In the genomic region with DNA sequence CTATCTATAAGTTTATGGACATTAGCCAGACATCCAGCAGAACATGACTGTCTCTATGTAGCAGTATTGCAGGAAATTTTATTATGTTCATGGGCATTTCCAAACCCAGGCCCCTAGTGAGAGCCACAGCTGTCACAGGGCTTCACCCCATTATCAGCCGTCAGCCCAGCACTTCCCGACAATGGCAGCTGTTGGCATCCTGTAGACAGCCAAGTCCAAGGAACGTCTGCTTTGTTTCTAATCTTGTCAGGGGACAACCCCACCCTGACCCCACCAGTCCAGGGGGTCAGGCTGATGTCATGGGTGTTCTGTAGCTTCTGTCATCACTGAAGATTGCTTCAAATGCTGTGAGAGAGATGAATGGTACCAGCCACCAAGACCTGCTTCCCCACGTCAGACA, we compare ENCODE assay signal across 17 cellular contexts.
DNase-seq lines count a peak whose midpoint lies in the region; ATAC-seq lines count a peak whose summit lies in the region.
"Had no signal": no experiment of that assay in that cellular context is flagged by ENCODE, and none has a peak within 500 bp of the region (broad histone marks: within the 10 kb centered on the region; RNA-seq: fewer than 3 reads in every experiment).

No MANE protein-coding gene starts in this region.

- no peaks in the 10 kb centered on the region for H3K36me3 ChIP-seq in SJCRH30

- H3K4me3 ChIP-seq in SJCRH30: no peak overlapping the region
- H3K4me3 ChIP-seq: GM12878, GM23338 had no signal

- DNase-seq in left cardiac atrium (peak; percentile 19), Right ventricle myocardium superior (no peak), SJCRH30 (peak; percentile 95 to 97), myocyte (ENCODE audit: low read depth) (peak; percentile 1), NCI-H1417 (lab: John Stamatoyannopoulos, UW) (no peak)
- DNase-seq: C1 segment of cervical spinal cord; Calu3; CD4-positive, alpha-beta memory T cell; COR-L47; DMS79; EL; GDM1; H9 had no signal

- ATAC-seq in left cardiac atrium (peak; percentile 34 to 53), Right ventricle myocardium superior (ENCODE audit: poor library complexity) (no peak), HG02798 (IDR thresholded peaks at IDR 0.05; ENCODE audit: poor library complexity, unreplicated experiment) (no peak)
- ATAC-seq: GM12878, GM23338, HCT116 had no signal

- peaks cover 56% of the 10 kb centered on the region for H3K4me1 ChIP-seq in SJCRH30

- H3K27ac ChIP-seq in SJCRH30: peak overlapping the region; percentile 85

- peaks cover 6% of the 10 kb centered on the region; the same call in 1 of the 2 replicates for H3K9me3 ChIP-seq in SJCRH30 (replicated peaks)

- intact Hi-C loops in left cardiac atrium (cut with DNase I): no loop called here
- intact Hi-C loops in Right ventricle myocardium superior (cut with DNase I): no loop called here

- H3K27me3 ChIP-seq in SJCRH30: no peaks in the 10 kb centered on the region

Comparison
In these comparisons a context has a peak if more than half of its experiments do, and no peak if none do; other contexts are left out.
1. ATAC-seq: peak in left cardiac atrium (2 of 2); none in Right ventricle myocardium superior (single experiment) and HG02798 (single experiment).
2. DNase-seq: peak in left cardiac atrium (single experiment), SJCRH30 (2 of 2) and myocyte (single experiment); none in Right ventricle myocardium superior (single experiment) and NCI-H1417 (0 of 3).